1 cellular context compared by ENCODE assay signal in the genomic region with DNA sequence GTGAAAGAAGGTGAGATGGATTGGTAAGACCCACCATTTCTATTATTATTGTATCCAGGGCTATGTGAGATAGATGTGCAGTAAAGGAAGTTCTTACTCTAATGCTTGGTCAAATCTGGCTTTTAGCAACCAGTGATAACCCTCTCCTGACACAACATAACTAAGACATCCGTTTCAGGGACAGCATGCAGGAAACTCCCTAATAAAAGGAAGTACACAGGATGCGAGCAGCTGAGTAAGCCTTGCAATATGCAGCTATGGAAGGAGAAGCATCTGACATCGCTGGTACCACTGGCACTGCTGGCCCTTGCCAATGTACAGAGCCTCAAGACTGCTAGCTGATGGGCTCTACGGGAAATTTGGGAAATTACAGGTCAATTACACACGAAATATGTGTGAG.
TF ChIP-seq lines count a peak whose summit lies in the region.

No MANE protein-coding gene starts in this region.

TF ChIP-seq in HepG2, 621 proteins besides CTCF, POLR2A, EP300 and RAD21 (continued from another document):
- TF ChIP-seq PRDM10 (CRISPR knock-in tag; IDR thresholded peaks at IDR 0.05; ENCODE audit: low read depth) (no peak), POGZ (CRISPR knock-in tag; IDR thresholded peaks at IDR 0.05) (no peak), RFX5 (IDR thresholded peaks at IDR 0.05; ENCODE audit: low read depth, low read length) (no peak), ATF4 (CRISPR knock-in tag; IDR thresholded peaks at IDR 0.05) (no peak), CREM (IDR thresholded peaks at IDR 0.05) (no peak), CREM (CRISPR knock-in tag; IDR thresholded peaks at IDR 0.05) (no peak), AHDC1 (CRISPR knock-in tag; IDR thresholded peaks at IDR 0.05; ENCODE audit: borderline replicate concordance) (no peak), HNRNPH1 (optimal IDR thresholded peaks at IDR 0.05; ENCODE audit: low read depth, low read length) (no peak), ZNF562 (CRISPR knock-in tag; IDR thresholded peaks at IDR 0.05; ENCODE audit: borderline replicate concordance) (no peak), ATF5 (CRISPR knock-in tag; IDR thresholded peaks at IDR 0.05; ENCODE audit: low read depth) (no peak), RFX3 (CRISPR knock-in tag; IDR thresholded peaks at IDR 0.05) (no peak)
- TF ChIP-seq, protein P1, sequence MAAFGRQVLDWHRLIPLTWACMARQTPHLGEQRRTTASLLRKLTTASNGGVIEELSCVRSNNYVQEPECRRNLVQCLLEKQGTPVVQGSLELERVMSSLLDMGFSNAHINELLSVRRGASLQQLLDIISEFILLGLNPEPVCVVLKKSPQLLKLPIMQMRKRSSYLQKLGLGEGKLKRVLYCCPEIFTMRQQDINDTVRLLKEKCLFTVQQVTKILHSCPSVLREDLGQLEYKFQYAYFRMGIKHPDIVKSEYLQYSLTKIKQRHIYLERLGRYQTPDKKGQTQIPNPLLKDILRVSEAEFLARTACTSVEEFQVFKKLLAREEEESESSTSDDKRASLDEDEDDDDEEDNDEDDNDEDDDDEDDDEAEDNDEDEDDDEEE (CRISPR knock-in tag; IDR thresholded peaks at IDR 0.05) = no peak
- TF ChIP-seq, protein P2, sequence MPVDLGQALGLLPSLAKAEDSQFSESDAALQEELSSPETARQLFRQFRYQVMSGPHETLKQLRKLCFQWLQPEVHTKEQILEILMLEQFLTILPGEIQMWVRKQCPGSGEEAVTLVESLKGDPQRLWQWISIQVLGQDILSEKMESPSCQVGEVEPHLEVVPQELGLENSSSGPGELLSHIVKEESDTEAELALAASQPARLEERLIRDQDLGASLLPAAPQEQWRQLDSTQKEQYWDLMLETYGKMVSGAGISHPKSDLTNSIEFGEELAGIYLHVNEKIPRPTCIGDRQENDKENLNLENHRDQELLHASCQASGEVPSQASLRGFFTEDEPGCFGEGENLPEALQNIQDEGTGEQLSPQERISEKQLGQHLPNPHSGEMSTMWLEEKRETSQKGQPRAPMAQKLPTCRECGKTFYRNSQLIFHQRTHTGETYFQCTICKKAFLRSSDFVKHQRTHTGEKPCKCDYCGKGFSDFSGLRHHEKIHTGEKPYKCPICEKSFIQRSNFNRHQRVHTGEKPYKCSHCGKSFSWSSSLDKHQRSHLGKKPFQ (CRISPR knock-in tag; IDR thresholded peaks at IDR 0.05; ENCODE audit: insufficient replicate concordance) = no peak
